ENCODE assay signal across 26 cellular contexts in genomic region chr15:92772061-92772460, GRCh38.
"Had no signal": no experiment of that assay in that cellular context is flagged by ENCODE, and none has a peak within 500 bp of the region (broad histone marks: within the 10 kb centered on the region; RNA-seq: fewer than 3 reads in every experiment).

No MANE protein-coding gene starts in this region.

- H3K9me3 ChIP-seq: heart right ventricle, left ventricle myocardium inferior, neutrophil, ovary, sigmoid colon, tibial nerve, upper lobe of left lung, vagina had no signal

- H3K4me3 ChIP-seq: heart right ventricle, hepatocyte, left ventricle myocardium inferior, lung, neural progenitor cell, ovary, sigmoid colon, tibial nerve, upper lobe of left lung, vagina had no signal

- H3K27me3 Mint-ChIP-seq: naive thymus-derived CD8-positive, alpha-beta T cell; progenitor cell of endocrine pancreas; stimulated activated memory B cell treated with anti-CD40 and anti-IgM and Interleukin-4, amounts not matched to agents 10 μg/mL and 1 μg/mL and 100 μg/mL, for 72 hours; stimulated activated naive CD8-positive, alpha-beta T cell treated with anti-CD3 and anti-CD28 coated beads, Interleukin-15, amount 100 ng/mL, for 72 hours had no signal

- H3K27ac Mint-ChIP-seq: naive thymus-derived CD8-positive, alpha-beta T cell; nephron; neural progenitor cell; progenitor cell of endocrine pancreas; stimulated activated memory B cell treated with anti-CD40 and anti-IgM and Interleukin-4, amounts not matched to agents 10 μg/mL and 1 μg/mL and 100 μg/mL, for 72 hours; stimulated activated naive CD8-positive, alpha-beta T cell treated with anti-CD3 and anti-CD28 coated beads, Interleukin-15, amount 100 ng/mL, for 72 hours had no signal

- H3K27me3 ChIP-seq: heart right ventricle, hepatocyte, neural progenitor cell, neutrophil, ovary, sigmoid colon, tibial nerve, upper lobe of left lung, vagina had no signal

- H3K79me2 ChIP-seq: hepatocyte had no signal

- H3K4me3 Mint-ChIP-seq: naive thymus-derived CD8-positive, alpha-beta T cell; nephron; neural progenitor cell; stimulated activated memory B cell treated with anti-CD40 and anti-IgM and Interleukin-4, amounts not matched to agents 10 μg/mL and 1 μg/mL and 100 μg/mL, for 72 hours; stimulated activated naive CD8-positive, alpha-beta T cell treated with anti-CD3 and anti-CD28 coated beads, Interleukin-15, amount 100 ng/mL, for 72 hours had no signal

- H2AFZ ChIP-seq: hepatocyte, neural progenitor cell had no signal

- H3K9me3 Mint-ChIP-seq: stimulated activated naive CD8-positive, alpha-beta T cell treated with anti-CD3 and anti-CD28 coated beads, Interleukin-15, amount 100 ng/mL, for 72 hours had no signal

- H3K4me1 ChIP-seq: heart right ventricle, left ventricle myocardium inferior, neural progenitor cell, sigmoid colon, tibial nerve, upper lobe of left lung, vagina had no signal

- H3K27ac ChIP-seq: heart right ventricle, hepatocyte, left ventricle myocardium inferior, neural progenitor cell, neutrophil, ovary, sigmoid colon, tibial nerve, upper lobe of left lung, vagina had no signal

- FAIRE-seq: small intestine had no signal

- DNase-seq: heart right ventricle; islet precursor cell; left ventricle myocardium inferior; naive thymus-derived CD8-positive, alpha-beta T cell; occipital lobe; ovary; right cardiac atrium; sigmoid colon; small intestine; stimulated activated CD4-positive, alpha-beta T cell treated with anti-CD3 and anti-CD28 coated beads, Interleukin-1b, Interleukin-23, amount 100 ng/mL, for 48 hours; stimulated activated CD4-positive, alpha-beta T cell treated with anti-CD3 and anti-CD28 coated beads, Interleukin-2, amount 100 ng/mL, for 48 hours; stimulated activated CD4-positive, alpha-beta T cell treated with anti-CD3 and anti-CD28 coated beads, Interleukin-4, amount 100 ng/mL, for 4 hours; stimulated activated CD8-positive, alpha-beta memory T cell treated with anti-CD3 and anti-CD28 coated beads, Interleukin-4, amount 100 ng/mL, for 48 hours; stimulated activated naive CD4-positive, alpha-beta T cell treated with Interleukin-2 at 50 U/mL for 16 hours; stimulated activated naive CD8-positive, alpha-beta T cell treated with anti-CD3 and anti-CD28 coated beads, Interleukin-15, amount 100 ng/mL, for 72 hours; substantia nigra; upper lobe of left lung had no signal

- H3K4me1 Mint-ChIP-seq: naive thymus-derived CD8-positive, alpha-beta T cell; nephron; neural progenitor cell; stimulated activated memory B cell treated with anti-CD40 and anti-IgM and Interleukin-4, amounts not matched to agents 10 μg/mL and 1 μg/mL and 100 μg/mL, for 72 hours; stimulated activated naive CD8-positive, alpha-beta T cell treated with anti-CD3 and anti-CD28 coated beads, Interleukin-15, amount 100 ng/mL, for 72 hours had no signal

- ATAC-seq: heart right ventricle; naive thymus-derived CD8-positive, alpha-beta T cell; right cardiac atrium; stimulated activated memory B cell treated with anti-CD40 and anti-IgM and Interleukin-4, amounts not matched to agents 10 μg/mL and 1 μg/mL and 100 μg/mL, for 72 hours; stimulated activated naive CD8-positive, alpha-beta T cell treated with anti-CD3 and anti-CD28 coated beads, Interleukin-15, amount 100 ng/mL, for 72 hours had no signal

- H3K36me3 ChIP-seq: heart right ventricle, left ventricle myocardium inferior, neural progenitor cell, neutrophil, ovary, sigmoid colon, tibial nerve, upper lobe of left lung, vagina had no signal

- H3K4me2 ChIP-seq: hepatocyte, neural progenitor cell had no signal

- H3K36me3 Mint-ChIP-seq: stimulated activated memory B cell treated with anti-CD40 and anti-IgM and Interleukin-4, amounts not matched to agents 10 μg/mL and 1 μg/mL and 100 μg/mL, for 72 hours had no signal

- H3K9ac ChIP-seq: neural progenitor cell had no signal
